Comparison of ENCODE assay signal across 8 cellular contexts in genomic region chr7:65981965-65982792, GRCh38. TPM values are rescaled to one million over a fixed set of nuclear protein-coding genes. Genes with fewer than 3 reads are reported as not detected.
DNase-seq lines count a peak whose midpoint lies in the region; TF ChIP-seq lines count a peak whose summit lies in the region.

GUSB (minus strand) TSS chr7:65982213; CDS start chr7:65982183, 30 bp downstream.

- no peaks in the 10 kb centered on the region for H3K9me3 ChIP-seq in neuron (ENCODE audit: low read length)

- H2AFZ ChIP-seq in neuron (ENCODE audit: low read depth, low read length) = peak within 1 kb of the TSS; percentile 91

- peaks cover 13% of the 10 kb centered on the region for H3K4me1 ChIP-seq in neuron (ENCODE audit: insufficient read depth, low read length)

- DNase-seq in GM04503 (ENCODE audit: low read depth) = peak; percentile 40
- DNase-seq in HFF-Myc (ENCODE audit: extremely low read depth, low read depth) = peak; percentile 42
- peak; percentile 95 for DNase-seq in NAMALWA (ENCODE audit: low spot score)
- DNase-seq in SK-MEL-5 (ENCODE audit: low read depth, low spot score) = peak; percentile 93
- DNase-seq in activated naive CD4-positive, alpha-beta T cell treated with Interleukin-2 at 50 U/mL for 16 hours = peak; percentile 91
- DNase-seq in foreskin melanocyte = peak; percentile 80
- peak; percentile 63 for DNase-seq in stromal cell of bone marrow (ENCODE audit: low read depth)

- H3K27me3 ChIP-seq in neuron (ENCODE audit: insufficient read depth, low read length) = no peaks in the 10 kb centered on the region

- in situ Hi-C loops in SK-MEL-5 (cut with HindIII; ENCODE audit: low pct_unique_long_range_greater_than_20kb, low sequenced_read_pairs) = no loop called here

- H3K4me3 ChIP-seq in HFF-Myc (replicated peaks; ENCODE audit: low read depth, low read length) = peak within 1 kb of the TSS; percentile 77
- peak within 1 kb of the TSS; percentile 94 for H3K4me3 ChIP-seq in neuron (ENCODE audit: low read length)

- peaks cover 21% of the 10 kb centered on the region for H3K36me3 ChIP-seq in neuron (ENCODE audit: insufficient read depth, low read length)

- no peak for TF ChIP-seq CTCF in HFF-Myc (IDR thresholded peaks at IDR 0.05; ENCODE audit: low read depth, low read length, missing control alignments)

RNA-seq across cellular contexts. Expression of gene GUSB, which starts in this region (rescaled TPM):
- total RNA-seq in SK-MEL-5 (2014; rRNA removed; shearing (Covaris generic)) = 57.7 and 68.7 TPM in 2 replicates
- 225 and 230 TPM in 2 replicates for polyA plus RNA-seq in SK-MEL-5 (2015; cell fraction: cytosol; rRNA removed)
- polyA plus RNA-seq in SK-MEL-5 (2015; cell fraction: nucleus; rRNA removed) = 216 and 307 TPM in 2 replicates

Comparison
In these comparisons a context has a peak if more than half of its experiments do, and no peak if none do; other contexts are left out.
1. Peak in every context shown above with its lines: DNase-seq and H3K4me3 ChIP-seq.
2. DNase-seq: peak in every context shown above with its lines; median percentile 95 in NAMALWA; 93 in SK-MEL-5; 91 in activated naive CD4-positive, alpha-beta T cell treated with Interleukin-2 at 50 U/mL for 16 hours; 80 in foreskin melanocyte; 63 in stromal cell of bone marrow; 42 in HFF-Myc; 40 in GM04503.